In the genomic region with DNA sequence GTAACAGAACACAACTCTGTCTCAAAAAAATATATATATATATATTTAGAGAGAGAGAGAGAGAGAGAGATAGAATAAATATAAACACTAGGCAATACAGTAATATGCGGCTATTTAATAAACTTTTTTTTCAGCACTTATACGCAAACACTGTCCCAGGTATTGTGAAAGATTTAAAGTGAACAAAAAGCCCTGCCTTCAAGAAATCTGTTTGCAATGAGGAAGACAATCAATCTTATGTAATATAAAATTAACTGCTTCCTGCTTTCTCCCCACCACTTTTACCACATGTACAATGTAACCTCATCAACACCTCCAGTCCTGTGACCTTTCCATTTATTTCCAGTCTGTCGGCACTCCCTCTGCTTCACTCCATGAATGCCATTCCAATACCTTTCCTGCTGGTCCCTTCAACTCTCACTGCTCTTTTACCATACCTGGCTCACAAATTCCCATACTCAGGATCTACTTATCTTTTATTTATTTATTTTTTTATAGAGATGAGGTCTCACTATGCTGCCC, we compare ENCODE assay signal across 1 cellular context.
TF ChIP-seq lines count a peak whose summit lies in the region.

No MANE protein-coding gene starts in this region.

TF ChIP-seq in HepG2, 621 proteins besides CTCF, POLR2A, EP300 and RAD21:
- no peak for TF ChIP-seq FOXA3 (CRISPR knock-in tag; IDR thresholded peaks at IDR 0.05)
- TF ChIP-seq RBFOX2 (IDR thresholded peaks at IDR 0.05; ENCODE audit: low read depth, low read length): peak; percentile 62
- TF ChIP-seq ZSCAN25 (CRISPR knock-in tag; IDR thresholded peaks at IDR 0.05): no peak
- TF ChIP-seq RBM22 (optimal IDR thresholded peaks at IDR 0.05; ENCODE audit: low read length): peak; percentile 34
- TF ChIP-seq POLR2AphosphoS5 (IDR thresholded peaks at IDR 0.05; ENCODE audit: low read depth, low read length): peak; percentile 17; the same call in 1 of the 2 replicates
- TF ChIP-seq JUND (CRISPR knock-in tag; IDR thresholded peaks at IDR 0.05): no peak
- TF ChIP-seq PHB2 (IDR thresholded peaks at IDR 0.05; ENCODE audit: partially characterized antibody): peak; percentile 27
- no peak for TF ChIP-seq ZNF552 (CRISPR knock-in tag; IDR thresholded peaks at IDR 0.05; ENCODE audit: borderline replicate concordance)
